In genomic region chrX:77446029-77446585, GRCh38 we compare ENCODE assay signal across 9 cellular contexts. TPM values are rescaled to one million over a fixed set of nuclear protein-coding genes. Genes with fewer than 3 reads are reported as not detected.
DNase-seq lines count a peak whose midpoint lies in the region; TF ChIP-seq lines count a peak whose summit lies in the region.
"Had no signal": no experiment of that assay in that cellular context is flagged by ENCODE, and none has a peak within 500 bp of the region (broad histone marks: within the 10 kb centered on the region; RNA-seq: fewer than 3 reads in every experiment).

No MANE protein-coding gene starts in this region.

- H3K9me3 ChIP-seq in Peyer's patch (no peaks in the 10 kb centered on the region), parathyroid adenoma (ENCODE audit: control insufficient read depth, low read length) (no peaks in the 10 kb centered on the region)

- H3K4me2 ChIP-seq in parathyroid adenoma (ENCODE audit: low read length) = peak overlapping the region; percentile 66

- TF ChIP-seq CTCF in Peyer's patch (IDR thresholded peaks at IDR 0.05) = peak in 1 of 6 experiments; percentile 25
- TF ChIP-seq CTCF in fibroblast of pulmonary artery (IDR thresholded peaks at IDR 0.05; ENCODE audit: low read length, missing control alignments) = peak; percentile 12
- peak; percentile 22 for TF ChIP-seq CTCF in parathyroid adenoma (IDR thresholded peaks at IDR 0.05)

- peak overlapping the region in 3 of 4 donors; percentile 2 to 46 (median 37) for H3K4me3 ChIP-seq in Peyer's patch
- peak overlapping the region; percentile 10 for H3K4me3 ChIP-seq in fibroblast of pulmonary artery (replicated peaks; ENCODE audit: low read depth, low read length)
- H3K4me3 ChIP-seq in parathyroid adenoma (ENCODE audit: low read depth, low read length) = peak overlapping the region; percentile 54

- TF ChIP-seq POLR2A in Peyer's patch (IDR thresholded peaks at IDR 0.05) = no peak

- H3K79me2 ChIP-seq in parathyroid adenoma = no peaks in the 10 kb centered on the region

- H3K27me3 ChIP-seq in Peyer's patch (no peaks in the 10 kb centered on the region), parathyroid adenoma (ENCODE audit: control insufficient read depth, insufficient read depth, low read length) (no peaks in the 10 kb centered on the region)

- H3K4me1 ChIP-seq in Peyer's patch = no peaks in the 10 kb centered on the region
- H3K4me1 ChIP-seq in parathyroid adenoma = no peaks in the 10 kb centered on the region

- H3K27ac ChIP-seq in Peyer's patch (no peak overlapping the region), parathyroid adenoma (no peak overlapping the region)
- H3K27ac ChIP-seq: epithelial cell of prostate had no signal

- DNase-seq in DMS53 (lab: John Stamatoyannopoulos, UW) (peak; percentile 69), Peyer's patch (peak in 1 of 3 donors; percentile 40), fibroblast of pulmonary artery (ENCODE audit: low read depth) (no peak), germinal center (ENCODE audit: low spot score) (no peak), NCI-H526 (lab: John Stamatoyannopoulos, UW) (no peak), NCI-H345 (lab: John Stamatoyannopoulos, UW) (no peak)
- no peak for DNase-seq in effector CD4-positive, alpha-beta T cell

- no peak overlapping the region for H3K9ac ChIP-seq in parathyroid adenoma

- H2AFZ ChIP-seq in parathyroid adenoma = peak overlapping the region; percentile 69

- H3K36me3 ChIP-seq in Peyer's patch (no peaks in the 10 kb centered on the region), parathyroid adenoma (ENCODE audit: control insufficient read depth, insufficient read depth, low read length) (no peaks in the 10 kb centered on the region)

RNA-seq across cellular contexts. Expression of gene FGF16, which starts 1.1 kb away (rescaled TPM):
- total RNA-seq in Peyer's patch = not detected
